In the genomic region with DNA sequence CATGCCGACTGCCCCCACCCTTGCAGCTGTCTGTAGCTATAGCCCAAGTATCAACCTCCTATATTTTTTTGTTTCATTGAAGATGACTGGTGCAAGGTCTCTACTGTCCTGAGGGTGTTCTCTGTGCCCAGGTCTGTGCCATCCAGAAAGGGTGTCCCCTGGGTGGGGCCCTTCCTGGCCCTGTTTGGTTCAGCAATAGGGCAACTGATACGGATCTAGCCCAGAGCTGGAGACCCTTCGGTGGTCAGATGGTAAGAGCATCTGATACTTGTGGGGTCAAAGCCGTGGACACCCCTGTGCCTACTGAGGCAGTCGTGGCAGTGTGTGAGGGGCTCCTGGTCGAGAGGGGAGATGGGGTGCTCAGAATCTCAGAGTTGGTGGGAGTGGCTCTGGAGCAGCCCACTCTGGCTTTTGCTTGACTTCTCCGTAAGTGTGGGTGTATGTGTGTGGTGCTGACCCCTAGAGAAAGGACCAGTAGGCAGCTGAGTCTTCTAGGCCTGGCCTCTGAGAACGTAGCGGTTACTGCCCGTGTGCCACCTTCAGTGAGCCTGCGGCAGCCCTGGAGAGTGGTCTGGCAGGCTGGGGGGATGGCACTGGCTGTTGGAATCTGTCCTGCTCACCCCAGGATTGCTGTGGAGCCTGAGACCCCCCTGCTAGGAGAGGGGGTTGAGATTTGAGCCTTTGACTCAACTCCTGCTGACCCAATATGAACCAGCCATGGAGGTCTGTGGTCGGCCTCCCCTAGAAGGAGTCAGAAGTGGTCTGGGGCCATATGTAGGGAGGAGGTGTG, we compare ENCODE assay signal across 1 cellular context.
TF ChIP-seq lines count a peak whose summit lies in the region.

No MANE protein-coding gene starts in this region.

TF ChIP-seq in HepG2, 621 proteins besides CTCF, POLR2A, EP300 and RAD21:
- TF ChIP-seq AKAP8 (CRISPR knock-in tag; IDR thresholded peaks at IDR 0.05) (0 out of 2 replicates have a peak, but pooled peaks have one; percentile 26), NFIC (IDR thresholded peaks at IDR 0.05; ENCODE audit: low read length) (no peak), ZNF607 (CRISPR knock-in tag; IDR thresholded peaks at IDR 0.05; ENCODE audit: borderline replicate concordance) (no peak), ZNF672 (CRISPR knock-in tag; IDR thresholded peaks at IDR 0.05) (no peak), NRL (CRISPR knock-in tag; IDR thresholded peaks at IDR 0.05; ENCODE audit: borderline replicate concordance) (0 out of 2 replicates have a peak, but pooled peaks have one; percentile 38), SMAD3 (CRISPR knock-in tag; IDR thresholded peaks at IDR 0.05) (no peak), ZSCAN20 (CRISPR knock-in tag; IDR thresholded peaks at IDR 0.05; ENCODE audit: borderline replicate concordance) (no peak), ZNF687 (CRISPR knock-in tag; IDR thresholded peaks at IDR 0.05) (0 out of 2 replicates have a peak, but pooled peaks have one; percentile 0), ZNF18 (CRISPR knock-in tag; IDR thresholded peaks at IDR 0.05; ENCODE audit: insufficient replicate concordance) (no peak), SUZ12 (IDR thresholded peaks at IDR 0.05; ENCODE audit: low read depth, low read length) (no peak)
- TF ChIP-seq, protein P1, sequence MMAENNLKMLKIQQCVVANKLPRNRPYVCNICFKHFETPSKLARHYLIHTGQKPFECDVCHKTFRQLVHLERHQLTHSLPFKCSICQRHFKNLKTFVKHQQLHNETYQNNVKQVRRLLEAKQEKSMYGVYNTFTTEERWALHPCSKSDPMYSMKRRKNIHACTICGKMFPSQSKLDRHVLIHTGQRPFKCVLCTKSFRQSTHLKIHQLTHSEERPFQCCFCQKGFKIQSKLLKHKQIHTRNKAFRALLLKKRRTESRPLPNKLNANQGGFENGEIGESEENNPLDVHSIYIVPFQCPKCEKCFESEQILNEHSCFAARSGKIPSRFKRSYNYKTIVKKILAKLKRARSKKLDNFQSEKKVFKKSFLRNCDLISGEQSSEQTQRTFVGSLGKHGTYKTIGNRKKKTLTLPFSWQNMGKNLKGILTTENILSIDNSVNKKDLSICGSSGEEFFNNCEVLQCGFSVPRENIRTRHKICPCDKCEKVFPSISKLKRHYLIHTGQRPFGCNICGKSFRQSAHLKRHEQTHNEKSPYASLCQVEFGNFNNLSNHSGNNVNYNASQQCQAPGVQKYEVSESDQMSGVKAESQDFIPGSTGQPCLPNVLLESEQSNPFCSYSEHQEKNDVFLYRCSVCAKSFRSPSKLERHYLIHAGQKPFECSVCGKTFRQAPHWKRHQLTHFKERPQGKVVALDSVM (CRISPR knock-in tag; IDR thresholded peaks at IDR 0.05) = no peak
TF ChIP-seq in HepG2: peak in this region for 3.
